22 cellular contexts compared by ENCODE assay signal in genomic region chr17:72878975-72879660, GRCh38.
"Had no signal": no experiment of that assay in that cellular context is flagged by ENCODE, and none has a peak within 500 bp of the region (broad histone marks: within the 10 kb centered on the region; RNA-seq: fewer than 3 reads in every experiment).

No MANE protein-coding gene starts in this region.

- H3K27me3 ChIP-seq: esophagus muscularis mucosa, gastroesophageal sphincter, neutrophil, sigmoid colon, stomach, transverse colon had no signal

- H3K27ac Mint-ChIP-seq: dendritic cell treated with granulocyte-macrophage colony-stimulating factor and Interleukin-4, amounts not matched to agents 40 ng/mL and 50 ng/mL, for 4 days; effector memory CD8-positive, alpha-beta T cell; immature natural killer cell; nephron had no signal

- H3K4me1 ChIP-seq: esophagus muscularis mucosa, gastroesophageal sphincter, left ventricle myocardium inferior, lower lobe of right lung, sigmoid colon, stomach, transverse colon had no signal

- ATAC-seq: effector memory CD8-positive, alpha-beta T cell; gastroesophageal sphincter; lower lobe of right lung had no signal

- H3K4me1 Mint-ChIP-seq: immature natural killer cell, nephron had no signal

- H3K36me3 ChIP-seq: lower lobe of right lung, sigmoid colon, thoracic aorta had no signal

- H3K27me3 Mint-ChIP-seq: dendritic cell treated with granulocyte-macrophage colony-stimulating factor and Interleukin-4, amounts not matched to agents 40 ng/mL and 50 ng/mL, for 4 days; effector memory CD8-positive, alpha-beta T cell; naive B cell had no signal

- H3K27ac ChIP-seq: esophagus muscularis mucosa, gastroesophageal sphincter, left ventricle myocardium inferior, lower lobe of right lung, neutrophil, sigmoid colon, skin epidermis, stomach, thoracic aorta, transverse colon had no signal

- H3K4me3 ChIP-seq: esophagus muscularis mucosa, gastroesophageal sphincter, left ventricle myocardium inferior, lower lobe of right lung, sigmoid colon, skin epidermis, stomach, thoracic aorta, transverse colon had no signal

- H3K4me3 Mint-ChIP-seq: dendritic cell treated with granulocyte-macrophage colony-stimulating factor and Interleukin-4, amounts not matched to agents 40 ng/mL and 50 ng/mL, for 4 days; effector memory CD8-positive, alpha-beta T cell; immature natural killer cell; nephron had no signal

- DNase-seq: cerebellar nuclear complex; effector memory CD8-positive, alpha-beta T cell; glutamatergic neuron; immature natural killer cell; left ventricle myocardium inferior; lower lobe of right lung; mesenchymal stem cell; naive B cell; posterior cingulate gyrus; sigmoid colon; stimulated activated CD4-positive, alpha-beta T cell treated with anti-CD3 and anti-CD28 coated beads, Interleukin-12 subunit alpha, Interleukin-12 subunit beta, amount 100 ng/mL, for 4 hours; stimulated activated naive CD4-positive, alpha-beta T cell; stomach; substantia nigra; transverse colon had no signal
